ENCODE assay signal across 1 cellular context in genomic region chr15:65362491-65362890, GRCh38.
TF ChIP-seq lines count a peak whose summit lies in the region.

No MANE protein-coding gene starts in this region.

TF ChIP-seq in GM23338, 12 proteins besides CTCF, POLR2A, EP300 and RAD21:
- TF ChIP-seq NANOG (IDR thresholded peaks at IDR 0.05; ENCODE audit: borderline replicate concordance), result no peak
- no peak for TF ChIP-seq ZNF114 (CRISPR knock-in tag; IDR thresholded peaks at IDR 0.05)
- TF ChIP-seq JUNB (IDR thresholded peaks at IDR 0.05; ENCODE audit: unreplicated experiment), result no peak
- no peak for TF ChIP-seq ZNF331 (CRISPR knock-in tag; IDR thresholded peaks at IDR 0.05; ENCODE audit: low read depth)
- no peak for TF ChIP-seq REST (IDR thresholded peaks at IDR 0.05; ENCODE audit: unreplicated experiment)
TF ChIP-seq in GM23338: peak in this region for 0.
